ENCODE assay signal across 17 cellular contexts in the genomic region with DNA sequence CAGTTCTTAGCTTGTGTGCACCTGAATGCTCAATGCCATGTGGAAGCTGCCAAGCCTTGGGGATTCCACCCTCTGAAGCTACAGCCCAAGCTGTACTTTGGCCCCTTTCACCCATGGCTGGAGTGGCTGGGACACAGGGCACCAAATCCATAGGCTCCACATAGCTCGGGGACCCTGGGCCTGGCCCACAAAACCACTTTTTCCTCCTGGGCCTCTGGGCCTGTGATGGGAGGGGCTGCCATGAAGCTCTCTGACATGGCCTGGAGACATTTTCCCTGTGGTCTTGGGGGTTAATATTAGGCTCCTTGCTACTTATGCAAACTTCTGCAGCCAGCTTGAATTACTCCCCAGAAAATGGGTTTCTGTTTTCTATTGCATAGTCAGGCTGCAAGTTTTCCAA.
DNase-seq lines count a peak whose midpoint lies in the region; ATAC-seq and TF ChIP-seq lines count a peak whose summit lies in the region.
"Had no signal": no experiment of that assay in that cellular context is flagged by ENCODE, and none has a peak within 500 bp of the region (broad histone marks: within the 10 kb centered on the region; RNA-seq: fewer than 3 reads in every experiment).

No MANE protein-coding gene starts in this region.

- no peak for ATAC-seq in right cardiac atrium
- ATAC-seq: CD8-positive, alpha-beta T cell had no signal

- DNase-seq in ecto neural progenitor cell (ENCODE audit: low spot score) (peak; percentile 1), osteocyte (ENCODE audit: extremely low spot score, unreplicated experiment) (peak; percentile 34), vagina (ENCODE audit: extremely low spot score in 2 of 2) (peak; percentile 16 to 31), SK-N-SH (no peak), Ammon's horn (ENCODE audit: low spot score) (no peak), right cardiac atrium (no peak)
- DNase-seq: Caco-2; CD4-positive, CD25-positive, alpha-beta regulatory T cell; DMS153; DND-41; GM23248; H7; HCEC 1CT had no signal

- no peak for TF ChIP-seq RAD21 in SK-N-SH (IDR thresholded peaks at IDR 0.05; ENCODE audit: low read length)

- H3K36me3 Mint-ChIP-seq in osteocyte (ENCODE audit: unreplicated experiment): no peaks in the 10 kb centered on the region
- H3K36me3 Mint-ChIP-seq: CD4-positive, CD25-positive, alpha-beta regulatory T cell; CD8-positive, alpha-beta T cell had no signal

- H3K4me1 ChIP-seq in vagina: no peaks in the 10 kb centered on the region
- no peaks in the 10 kb centered on the region for H3K4me1 ChIP-seq in SK-N-SH (ENCODE audit: control insufficient read depth in 1 of 2, insufficient read depth in 2 of 2, low read depth in 1 of 2, low read length in 1 of 2)
- no peaks in the 10 kb centered on the region for H3K4me1 ChIP-seq in right cardiac atrium (ENCODE audit: control insufficient read depth, insufficient read depth, low read length)
- H3K4me1 ChIP-seq: Caco-2 had no signal

- H3K9me3 ChIP-seq in vagina (no peaks in the 10 kb centered on the region), SK-N-SH (no peaks in the 10 kb centered on the region), right cardiac atrium (ENCODE audit: control insufficient read depth, low read length) (no peaks in the 10 kb centered on the region)
- H3K9me3 ChIP-seq: Caco-2 had no signal

- no peaks in the 10 kb centered on the region for H3K79me2 ChIP-seq in SK-N-SH (ENCODE audit: insufficient read depth)

- no peaks in the 10 kb centered on the region for H3K36me3 ChIP-seq in vagina
- no peaks in the 10 kb centered on the region for H3K36me3 ChIP-seq in SK-N-SH (replicated peaks in 1 of 2; ENCODE audit: control insufficient read depth in 1 of 2, insufficient read depth in 2 of 2, low read length in 1 of 2)
- H3K36me3 ChIP-seq: BLaER1 had no signal

- H2AFZ ChIP-seq in SK-N-SH (ENCODE audit: low read depth): no peak overlapping the region
- H2AFZ ChIP-seq: GM23248 had no signal

- H3K9me3 Mint-ChIP-seq in osteocyte (ENCODE audit: unreplicated experiment): no peaks in the 10 kb centered on the region
- H3K9me3 Mint-ChIP-seq: CD8-positive, alpha-beta T cell had no signal

- no peak overlapping the region for H3K4me3 Mint-ChIP-seq in osteocyte (ENCODE audit: unreplicated experiment)
- H3K4me3 Mint-ChIP-seq: B cell; CD8-positive, alpha-beta T cell had no signal

- no peaks in the 10 kb centered on the region for H3K27me3 ChIP-seq in vagina
- H3K27me3 ChIP-seq in SK-N-SH (ENCODE audit: insufficient read depth): no peaks in the 10 kb centered on the region
- H3K27me3 ChIP-seq in right cardiac atrium (ENCODE audit: control insufficient read depth, insufficient read depth): no peaks in the 10 kb centered on the region
- H3K27me3 ChIP-seq: BLaER1 had no signal

- CTCF ChIA-PET in SK-N-SH (lab: Yijun Ruan, JAX): no interaction called here

- H3K4me3 ChIP-seq in vagina: no peak overlapping the region
- no peak overlapping the region for H3K4me3 ChIP-seq in SK-N-SH (ENCODE audit: low read depth in 2 of 2, low read length in 1 of 2)
- H3K4me3 ChIP-seq in right cardiac atrium (ENCODE audit: low read length): no peak overlapping the region
- H3K4me3 ChIP-seq: BLaER1, GM23248 had no signal

- WGBS in SK-N-SH (ENCODE audit: low lambda C conversion rate): 0% methylated on average over 1 of the region's 1 CpG
- 81% methylated on average over 1 of the region's 1 CpG for WGBS in right cardiac atrium

- TF ChIP-seq CTCF in osteocyte (IDR thresholded peaks at IDR 0.05) (no peak), vagina (IDR thresholded peaks at IDR 0.05) (no peak), SK-N-SH (IDR thresholded peaks at IDR 0.05) (no peak)

- TF ChIP-seq EP300 in SK-N-SH (IDR thresholded peaks at IDR 0.05; ENCODE audit: borderline replicate concordance in 1 of 2, low read depth in 1 of 2, low read length in 1 of 2): no peak

- H3K9ac ChIP-seq in SK-N-SH: no peak overlapping the region
- H3K9ac ChIP-seq: BLaER1, GM23248 had no signal

- TF ChIP-seq POLR2A in vagina (IDR thresholded peaks at IDR 0.05): no peak

- no peaks in the 10 kb centered on the region for H4K20me1 ChIP-seq in SK-N-SH (ENCODE audit: insufficient read depth)
- H4K20me1 ChIP-seq: BLaER1 had no signal

- peaks cover 2% of the 10 kb centered on the region for H3K27me3 Mint-ChIP-seq in osteocyte (ENCODE audit: unreplicated experiment)

- intact Hi-C loops in vagina (cut with DNase I) (no loop called here), right cardiac atrium (cut with DNase I) (no loop called here)

- H3K9me2 ChIP-seq in SK-N-SH: no peaks in the 10 kb centered on the region

- no peak overlapping the region for H3K27ac Mint-ChIP-seq in osteocyte (ENCODE audit: unreplicated experiment)
- H3K27ac Mint-ChIP-seq: B cell; CD4-positive, CD25-positive, alpha-beta regulatory T cell; CD8-positive, alpha-beta T cell had no signal

- no peaks in the 10 kb centered on the region for H3K4me1 Mint-ChIP-seq in osteocyte (ENCODE audit: unreplicated experiment)
- H3K4me1 Mint-ChIP-seq: B cell; CD4-positive, CD25-positive, alpha-beta regulatory T cell had no signal

- H3K27ac ChIP-seq in vagina (no peak overlapping the region), SK-N-SH (ENCODE audit: low read depth in 2 of 2, low read length in 1 of 2) (no peak overlapping the region), right cardiac atrium (ENCODE audit: low read length) (no peak overlapping the region)
- H3K27ac ChIP-seq: BLaER1, C4-2B, GM23248 had no signal

- no peaks in the 10 kb centered on the region for H3F3A ChIP-seq in SK-N-SH (replicated peaks; ENCODE audit: insufficient read depth)

- no peak overlapping the region for H3K4me2 ChIP-seq in SK-N-SH
- H3K4me2 ChIP-seq: BLaER1 had no signal

- POLR2A ChIA-PET in SK-N-SH (lab: Yijun Ruan, JAX): no interaction called here

TF ChIP-seq in SK-N-SH, 30 proteins besides CTCF, POLR2A, EP300 and RAD21:
- TF ChIP-seq, protein P1, sequence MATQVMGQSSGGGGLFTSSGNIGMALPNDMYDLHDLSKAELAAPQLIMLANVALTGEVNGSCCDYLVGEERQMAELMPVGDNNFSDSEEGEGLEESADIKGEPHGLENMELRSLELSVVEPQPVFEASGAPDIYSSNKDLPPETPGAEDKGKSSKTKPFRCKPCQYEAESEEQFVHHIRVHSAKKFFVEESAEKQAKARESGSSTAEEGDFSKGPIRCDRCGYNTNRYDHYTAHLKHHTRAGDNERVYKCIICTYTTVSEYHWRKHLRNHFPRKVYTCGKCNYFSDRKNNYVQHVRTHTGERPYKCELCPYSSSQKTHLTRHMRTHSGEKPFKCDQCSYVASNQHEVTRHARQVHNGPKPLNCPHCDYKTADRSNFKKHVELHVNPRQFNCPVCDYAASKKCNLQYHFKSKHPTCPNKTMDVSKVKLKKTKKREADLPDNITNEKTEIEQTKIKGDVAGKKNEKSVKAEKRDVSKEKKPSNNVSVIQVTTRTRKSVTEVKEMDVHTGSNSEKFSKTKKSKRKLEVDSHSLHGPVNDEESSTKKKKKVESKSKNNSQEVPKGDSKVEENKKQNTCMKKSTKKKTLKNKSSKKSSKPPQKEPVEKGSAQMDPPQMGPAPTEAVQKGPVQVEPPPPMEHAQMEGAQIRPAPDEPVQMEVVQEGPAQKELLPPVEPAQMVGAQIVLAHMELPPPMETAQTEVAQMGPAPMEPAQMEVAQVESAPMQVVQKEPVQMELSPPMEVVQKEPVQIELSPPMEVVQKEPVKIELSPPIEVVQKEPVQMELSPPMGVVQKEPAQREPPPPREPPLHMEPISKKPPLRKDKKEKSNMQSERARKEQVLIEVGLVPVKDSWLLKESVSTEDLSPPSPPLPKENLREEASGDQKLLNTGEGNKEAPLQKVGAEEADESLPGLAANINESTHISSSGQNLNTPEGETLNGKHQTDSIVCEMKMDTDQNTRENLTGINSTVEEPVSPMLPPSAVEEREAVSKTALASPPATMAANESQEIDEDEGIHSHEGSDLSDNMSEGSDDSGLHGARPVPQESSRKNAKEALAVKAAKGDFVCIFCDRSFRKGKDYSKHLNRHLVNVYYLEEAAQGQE (IDR thresholded peaks at IDR 0.05; ENCODE audit: low read depth, low read length): no peak
- TF ChIP-seq MXI1 (IDR thresholded peaks at IDR 0.05; ENCODE audit: low read depth, low read length) (no peak), YY1 (IDR thresholded peaks at IDR 0.05; ENCODE audit: low read depth) (no peak), MEF2A (IDR thresholded peaks at IDR 0.05; ENCODE audit: borderline replicate concordance, low read depth) (no peak), FOXJ3 (CRISPR knock-in tag; IDR thresholded peaks at IDR 0.05) (no peak), GABPA (IDR thresholded peaks at IDR 0.05; ENCODE audit: low read depth) (no peak), TCF12 (IDR thresholded peaks at IDR 0.05) (no peak)
- TF ChIP-seq, protein P2, sequence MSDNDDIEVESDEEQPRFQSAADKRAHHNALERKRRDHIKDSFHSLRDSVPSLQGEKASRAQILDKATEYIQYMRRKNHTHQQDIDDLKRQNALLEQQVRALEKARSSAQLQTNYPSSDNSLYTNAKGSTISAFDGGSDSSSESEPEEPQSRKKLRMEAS (IDR thresholded peaks at IDR 0.05; ENCODE audit: low read depth): no peak
- TF ChIP-seq, protein P3, sequence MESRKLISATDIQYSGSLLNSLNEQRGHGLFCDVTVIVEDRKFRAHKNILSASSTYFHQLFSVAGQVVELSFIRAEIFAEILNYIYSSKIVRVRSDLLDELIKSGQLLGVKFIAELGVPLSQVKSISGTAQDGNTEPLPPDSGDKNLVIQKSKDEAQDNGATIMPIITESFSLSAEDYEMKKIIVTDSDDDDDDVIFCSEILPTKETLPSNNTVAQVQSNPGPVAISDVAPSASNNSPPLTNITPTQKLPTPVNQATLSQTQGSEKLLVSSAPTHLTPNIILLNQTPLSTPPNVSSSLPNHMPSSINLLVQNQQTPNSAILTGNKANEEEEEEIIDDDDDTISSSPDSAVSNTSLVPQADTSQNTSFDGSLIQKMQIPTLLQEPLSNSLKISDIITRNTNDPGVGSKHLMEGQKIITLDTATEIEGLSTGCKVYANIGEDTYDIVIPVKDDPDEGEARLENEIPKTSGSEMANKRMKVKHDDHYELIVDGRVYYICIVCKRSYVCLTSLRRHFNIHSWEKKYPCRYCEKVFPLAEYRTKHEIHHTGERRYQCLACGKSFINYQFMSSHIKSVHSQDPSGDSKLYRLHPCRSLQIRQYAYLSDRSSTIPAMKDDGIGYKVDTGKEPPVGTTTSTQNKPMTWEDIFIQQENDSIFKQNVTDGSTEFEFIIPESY (IDR thresholded peaks at IDR 0.05; ENCODE audit: borderline replicate concordance, low read depth): no peak
- TF ChIP-seq, protein P4, sequence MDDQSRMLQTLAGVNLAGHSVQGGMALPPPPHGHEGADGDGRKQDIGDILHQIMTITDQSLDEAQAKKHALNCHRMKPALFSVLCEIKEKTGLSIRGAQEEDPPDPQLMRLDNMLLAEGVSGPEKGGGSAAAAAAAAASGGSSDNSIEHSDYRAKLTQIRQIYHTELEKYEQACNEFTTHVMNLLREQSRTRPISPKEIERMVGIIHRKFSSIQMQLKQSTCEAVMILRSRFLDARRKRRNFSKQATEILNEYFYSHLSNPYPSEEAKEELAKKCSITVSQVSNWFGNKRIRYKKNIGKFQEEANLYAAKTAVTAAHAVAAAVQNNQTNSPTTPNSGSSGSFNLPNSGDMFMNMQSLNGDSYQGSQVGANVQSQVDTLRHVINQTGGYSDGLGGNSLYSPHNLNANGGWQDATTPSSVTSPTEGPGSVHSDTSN (IDR thresholded peaks at IDR 0.05): no peak
TF ChIP-seq in SK-N-SH: peak in this region for 0.

Comparison
In these comparisons a context has a peak if more than half of its experiments do, and no peak if none do; other contexts are left out.
1. DNase-seq: peak in ecto neural progenitor cell (single experiment), osteocyte (single experiment) and vagina (2 of 2); none in SK-N-SH (single experiment), Ammon's horn (single experiment) and right cardiac atrium (0 of 3).